In genomic region chr2:119367472-119368099, GRCh38 we compare ENCODE assay signal across 8 cellular contexts. TPM values are rescaled to one million over a fixed set of nuclear protein-coding genes. Genes with fewer than 3 reads are reported as not detected.
DNase-seq lines count a peak whose midpoint lies in the region; ATAC-seq and TF ChIP-seq lines count a peak whose summit lies in the region.

No MANE protein-coding gene starts in this region.

- peaks cover 4% of the 10 kb centered on the region for H3K36me3 Mint-ChIP-seq in T-helper 17 cell (ENCODE audit: low read depth)

- no peak for TF ChIP-seq CTCF in brain microvascular endothelial cell (IDR thresholded peaks at IDR 0.05; ENCODE audit: low read depth, low read length, missing control alignments)

- DNase-seq in C1 segment of cervical spinal cord (lab: John Stamatoyannopoulos, UW) = peak in 13 of 14 donors; percentile 40 to 87 (median 70)
- DNase-seq in T-helper 17 cell = peak; percentile 18 to 32 (median 29)
- DNase-seq in brain microvascular endothelial cell = no peak
- peak; percentile 91 for DNase-seq in iPS-NIHi11 (ENCODE audit: low spot score)
- DNase-seq in stimulated activated CD4-positive, alpha-beta T cell treated with anti-CD3 and anti-CD28 coated beads, Interleukin-12 subunit alpha, Interleukin-12 subunit beta, amount 100 ng/mL, for 4 hours = peak; percentile 39
- no peak for DNase-seq in foreskin melanocyte

- H3K27me3 ChIP-seq in brain microvascular endothelial cell (replicated peaks) = no peaks in the 10 kb centered on the region

- H3K36me3 ChIP-seq in brain microvascular endothelial cell (replicated peaks) = peaks cover 42% of the 10 kb centered on the region

- H3K27ac ChIP-seq in brain microvascular endothelial cell = no peak overlapping the region

- peak overlapping the region; percentile 94 for H3K4me3 ChIP-seq in brain microvascular endothelial cell (ENCODE audit: low read depth, low read length)

- in situ Hi-C loops in brain microvascular endothelial cell (cut with HindIII; ENCODE audit: low pct_ligation_motif_present, low sequenced_read_pairs) = no loop called here

- H3K27me3 Mint-ChIP-seq in T-helper 17 cell = no peaks in the 10 kb centered on the region

- no peaks in the 10 kb centered on the region for H3K9me3 ChIP-seq in T-helper 17 cell (ENCODE audit: control insufficient read depth, low read length, poor library complexity, severe bottlenecking)

- peaks cover 44% of the 10 kb centered on the region for H3K4me1 Mint-ChIP-seq in T-helper 17 cell

- H3K27ac Mint-ChIP-seq in T-helper 17 cell = peak overlapping the region; percentile 98

- peak overlapping the region; percentile 98 for H3K4me3 Mint-ChIP-seq in T-helper 17 cell

- peak; percentile 34 for ATAC-seq in GM19351 (IDR thresholded peaks at IDR 0.05; ENCODE audit: unreplicated experiment)
- ATAC-seq in HG03457 (IDR thresholded peaks at IDR 0.05; ENCODE audit: unreplicated experiment) = peak; percentile 31
- ATAC-seq in T-helper 17 cell = peak; percentile 17

RNA-seq across cellular contexts. Expression of gene DBI, which starts 0.8 kb away (rescaled TPM):
- 10 to 100 TPM; 39.3 to 43.0 TPM for total RNA-seq in T-helper 17 cell

RNA-seq across cellular contexts. Expression of gene C2orf76, which starts 1.0 kb away (rescaled TPM):
- total RNA-seq in T-helper 17 cell = 1 to 10 TPM; 7.2 to 9.0 TPM

Comparison
In these comparisons a context has a peak if more than half of its experiments do, and no peak if none do; other contexts are left out.
1. DNase-seq: peak in C1 segment of cervical spinal cord (13 of 14), T-helper 17 cell (3 of 3), iPS-NIHi11 (single experiment) and stimulated activated CD4-positive, alpha-beta T cell treated with anti-CD3 and anti-CD28 coated beads, Interleukin-12 subunit alpha, Interleukin-12 subunit beta, amount 100 ng/mL, for 4 hours (single experiment); none in brain microvascular endothelial cell (single experiment) and foreskin melanocyte (single experiment).
2. Peak in every context shown above with its lines, with median percentiles within 50 percentile points of each other: ATAC-seq.